Comparison of ENCODE assay signal across 8 cellular contexts in genomic region chr4:158850800-158851644, GRCh38.
A peak's percentile ranks its signal among the peaks of the same experiment; 100 is the strongest.
DNase-seq lines count a peak whose midpoint lies in the region; ATAC-seq and TF ChIP-seq lines count a peak whose summit lies in the region.

No MANE protein-coding gene starts in this region.

- peak; percentile 2 to 24 for DNase-seq in NOMO-1 (lab: John Stamatoyannopoulos, UW; ENCODE audit: unreplicated experiment in 2 of 2)
- DNase-seq in NOMO-1 treated with dmso at 0.1 percent for 144 hours (lab: John Stamatoyannopoulos, UW; ENCODE audit: unreplicated experiment) = no peak
- DNase-seq in NB4 (ENCODE audit: low read depth) = peak; percentile 24
- no peak for DNase-seq in chondrocyte (ENCODE audit: low spot score)
- no peak for DNase-seq in mesothelial cell of epicardium (ENCODE audit: low spot score in 2 of 2, unreplicated experiment in 2 of 2)

- TF ChIP-seq POLR2A in NB4 (IDR thresholded peaks at IDR 0.05; ENCODE audit: extremely low read depth, insufficient read length) = no peak

- H3K27ac Mint-ChIP-seq in chondrocyte (ENCODE audit: unreplicated experiment) (no peak overlapping the region), mesothelial cell of epicardium (no peak overlapping the region)

- no peaks in the 10 kb centered on the region for H3K9me3 Mint-ChIP-seq in chondrocyte (ENCODE audit: low read depth)
- H3K9me3 Mint-ChIP-seq in mesothelial cell of epicardium = no peaks in the 10 kb centered on the region

- TF ChIP-seq CTCF in NB4 (IDR thresholded peaks at IDR 0.05; ENCODE audit: low read depth, low read length) = peak; percentile 20
- TF ChIP-seq CTCF in chondrocyte (IDR thresholded peaks at IDR 0.05) = peak; percentile 90
- TF ChIP-seq CTCF in mesothelial cell of epicardium (IDR thresholded peaks at IDR 0.05; ENCODE audit: unreplicated experiment) = peak; percentile 89

- H3K4me1 Mint-ChIP-seq in chondrocyte (ENCODE audit: low read depth) (peaks cover 2% of the 10 kb centered on the region), mesothelial cell of epicardium (peaks cover 11% of the 10 kb centered on the region)

- H3K36me3 Mint-ChIP-seq in chondrocyte (ENCODE audit: low read depth) (peaks cover 11% of the 10 kb centered on the region), mesothelial cell of epicardium (peaks cover 6% of the 10 kb centered on the region)

- no peak for ATAC-seq in HG02884 (IDR thresholded peaks at IDR 0.05; ENCODE audit: unreplicated experiment)
- no peak for ATAC-seq in GM18867 (IDR thresholded peaks at IDR 0.05; ENCODE audit: unreplicated experiment)
- ATAC-seq in activated CD4-positive, CD25-positive, alpha-beta regulatory T cell treated with anti-CD3 and anti-CD28 coated beads, Interleukin-2, amount 50 U/mL, for 24 hours = no peak

- H3K27me3 Mint-ChIP-seq in chondrocyte (ENCODE audit: low read depth) (no peaks in the 10 kb centered on the region), mesothelial cell of epicardium (ENCODE audit: low read depth) (no peaks in the 10 kb centered on the region)

- H3K4me3 ChIP-seq in NB4 (ENCODE audit: low read depth, low read length) = no peak overlapping the region

- H3K4me3 Mint-ChIP-seq in chondrocyte (ENCODE audit: unreplicated experiment) (no peak overlapping the region), mesothelial cell of epicardium (no peak overlapping the region)

Comparison
In these comparisons a context has a peak if more than half of its experiments do, and no peak if none do; other contexts are left out.
1. DNase-seq: peak in NOMO-1 (2 of 2) and NB4 (single experiment); none in NOMO-1 treated with dmso at 0.1 percent for 144 hours (single experiment), chondrocyte (single experiment) and mesothelial cell of epicardium (0 of 2).
2. CTCF ChIP-seq: peak in every context shown above with its lines; median percentile 90 in chondrocyte; 89 in mesothelial cell of epicardium; 20 in NB4.